Comparison of ENCODE assay signal across 6 cellular contexts in the genomic region with DNA sequence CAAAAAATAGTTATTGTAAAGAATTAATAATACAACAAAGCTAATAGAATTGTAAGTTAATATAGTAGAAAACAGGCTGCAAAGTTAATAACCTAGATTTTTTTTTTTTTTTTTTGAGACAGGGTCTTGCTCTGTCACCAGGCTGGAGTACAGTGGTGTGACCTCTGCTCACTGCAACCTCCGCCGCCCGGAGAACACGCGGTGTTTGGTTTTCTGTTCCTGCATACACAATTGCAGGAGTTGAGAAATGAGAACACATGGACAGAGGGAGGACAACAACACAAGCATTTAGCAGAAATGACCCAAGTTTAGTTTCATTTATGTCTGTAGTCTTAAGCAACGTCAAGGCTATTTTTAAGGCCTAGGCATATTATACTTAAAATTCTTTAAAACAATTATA.
"Had no signal": no experiment of that assay in that cellular context is flagged by ENCODE, and none has a peak within 500 bp of the region (broad histone marks: within the 10 kb centered on the region; RNA-seq: fewer than 3 reads in every experiment).

No MANE protein-coding gene starts in this region.

- FAIRE-seq: HTR-8/SVneo, K562 had no signal

- H3K27ac Mint-ChIP-seq: IgD-negative memory B cell had no signal

- H3K27ac ChIP-seq: HL-60 had no signal

- DNase-seq: IMR-90, KBM-7 had no signal

- H3K4me1 Mint-ChIP-seq: IgD-negative memory B cell had no signal

- ATAC-seq: K562 had no signal

- H3K4me3 ChIP-seq: K562 had no signal

- H3K27me3 Mint-ChIP-seq: IgD-negative memory B cell had no signal

- H3K4me3 Mint-ChIP-seq: IgD-negative memory B cell had no signal

- H3K36me3 Mint-ChIP-seq: IgD-negative memory B cell had no signal
